ENCODE assay signal across 8 cellular contexts in the genomic region with DNA sequence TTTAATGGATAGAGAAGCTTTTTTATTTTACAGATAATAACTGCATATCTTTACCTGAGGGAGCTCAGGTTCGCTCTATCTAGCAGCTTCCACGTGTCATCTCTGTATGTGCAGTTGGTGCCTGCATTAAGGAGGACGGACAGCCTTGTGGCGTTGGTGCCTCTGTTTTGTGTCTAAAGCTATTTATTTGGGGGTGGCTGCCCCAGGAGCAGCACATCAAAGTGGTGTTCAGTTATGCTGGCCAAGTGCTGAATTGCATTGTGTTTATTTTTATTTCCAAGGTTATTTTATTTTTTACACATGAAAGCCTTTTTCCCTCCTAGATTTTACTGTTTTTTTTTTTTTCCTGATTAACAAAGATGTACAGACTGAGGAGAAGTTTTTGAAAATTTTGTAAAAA. TPM values are rescaled to one million over a fixed set of nuclear protein-coding genes. Genes with fewer than 3 reads are reported as not detected.
DNase-seq lines count a peak whose midpoint lies in the region; ATAC-seq and TF ChIP-seq lines count a peak whose summit lies in the region.

No MANE protein-coding gene starts in this region.

- peak overlapping the region; percentile 96 for H3K27ac Mint-ChIP-seq in activated CD8-positive, alpha-beta T cell treated with anti-CD3 and anti-CD28 coated beads for 36 hours

- TF ChIP-seq CTCF in heart left ventricle (IDR thresholded peaks at IDR 0.05) = no peak
- no peak for TF ChIP-seq CTCF in activated CD8-positive, alpha-beta T cell treated with anti-CD3 and anti-CD28 coated beads for 36 hours (IDR thresholded peaks at IDR 0.05)
- no peak for TF ChIP-seq CTCF in lung (IDR thresholded peaks at IDR 0.05; ENCODE audit: control extremely low read depth, extremely low read depth)
- no peak for TF ChIP-seq CTCF in upper lobe of right lung (IDR thresholded peaks at IDR 0.05)

- peaks cover 5% of the 10 kb centered on the region for H3K36me3 Mint-ChIP-seq in activated CD8-positive, alpha-beta T cell treated with anti-CD3 and anti-CD28 coated beads for 36 hours (ENCODE audit: low read depth)

- H3K4me1 ChIP-seq in heart left ventricle (peaks cover 18 to 100% (median 96%) of the 10 kb centered on the region in 12 donors), lung (ENCODE audit: control insufficient read depth in 2 of 2, insufficient read depth in 2 of 2, low read length in 2 of 2) (peaks cover 40 to 79% of the 10 kb centered on the region in 2 donors), upper lobe of right lung (peaks cover 93% of the 10 kb centered on the region)

- no peaks in the 10 kb centered on the region for H3K27me3 Mint-ChIP-seq in activated CD8-positive, alpha-beta T cell treated with anti-CD3 and anti-CD28 coated beads for 36 hours

- intact Hi-C loops in heart left ventricle (cut with DNase I) = loop anchor here in 5 of 10 donors (5.0 kb wide), 1 partner anchor 58 kb away; the partner anchor contains the start of gene RASSF3 (in 5 of the 5)
- intact Hi-C loops in left ventricle myocardium superior (cut with micrococcal nuclease) = loop anchor here (10.0 kb wide), 1 partner anchor 55 kb away; the partner anchor contains the start of gene RASSF3
- intact Hi-C loops in activated CD8-positive, alpha-beta T cell treated with anti-CD3 and anti-CD28 coated beads for 36 hours (cut with micrococcal nuclease) = no loop called here
- intact Hi-C loops in upper lobe of right lung (cut with DNase I) = no loop called here

- peak overlapping the region in 10 of 12 donors; percentile 55 to 89 (median 78) for H3K27ac ChIP-seq in heart left ventricle
- H3K27ac ChIP-seq in lung (ENCODE audit: low read depth in 1 of 2, low read length in 1 of 2) = peak overlapping the region; percentile 55 to 72
- peak overlapping the region; percentile 51 for H3K27ac ChIP-seq in upper lobe of right lung

- no peaks in the 10 kb centered on the region for H3K9me3 ChIP-seq in heart left ventricle
- H3K9me3 ChIP-seq in lung (ENCODE audit: control insufficient read depth in 2 of 2, insufficient read depth in 1 of 2, low read length in 1 of 2) = no peaks in the 10 kb centered on the region
- no peaks in the 10 kb centered on the region for H3K9me3 ChIP-seq in upper lobe of right lung

- peaks cover 91% of the 10 kb centered on the region for H3K4me1 Mint-ChIP-seq in activated CD8-positive, alpha-beta T cell treated with anti-CD3 and anti-CD28 coated beads for 36 hours (ENCODE audit: low read depth)

- no peaks in the 10 kb centered on the region for H3K27me3 ChIP-seq in heart left ventricle
- no peaks in the 10 kb centered on the region for H3K27me3 ChIP-seq in lung (ENCODE audit: control insufficient read depth, insufficient read depth)
- no peaks in the 10 kb centered on the region for H3K27me3 ChIP-seq in upper lobe of right lung

- POLR2A ChIA-PET in activated CD8-positive, alpha-beta T cell treated with anti-CD3 and anti-CD28 coated beads for 36 hours (lab: Charles Lee) = interaction anchor here (0.6 to 3.6 kb wide), 12 partner anchors 9 to 89 kb away, joined by 3 to 32 read pairs (median 4); partner anchors contain the start of gene RASSF3

- WGBS in heart left ventricle, 4 donors = 26 to 44% (median 34%) methylated on average over 4 of the region's 4 CpGs
- WGBS in lung, 2 donors = 27 to 36% methylated on average over 4 of the region's 4 CpGs

- DNase-seq in heart left ventricle (no peak), left ventricle myocardium superior (no peak), lung (ENCODE audit: low spot score) (no peak), upper lobe of right lung (no peak), NCI-H2227 (lab: John Stamatoyannopoulos, UW; ENCODE audit: unreplicated experiment) (no peak)
- peak; percentile 33 for DNase-seq in activated CD8-positive, alpha-beta T cell treated with anti-CD3 and anti-CD28 coated beads for 36 hours
- DNase-seq in activated CD4-positive, alpha-beta T cell treated with anti-CD3 and anti-CD28 coated beads for 1 hour = no peak

- no peaks in the 10 kb centered on the region for H3K36me3 ChIP-seq in heart left ventricle
- no peaks in the 10 kb centered on the region for H3K36me3 ChIP-seq in lung (ENCODE audit: control insufficient read depth in 2 of 2, insufficient read depth in 2 of 2, low read length in 2 of 2)
- H3K36me3 ChIP-seq in upper lobe of right lung = no peaks in the 10 kb centered on the region

- no peak for ATAC-seq in heart left ventricle
- no peak for ATAC-seq in left ventricle myocardium superior
- ATAC-seq in activated CD8-positive, alpha-beta T cell treated with anti-CD3 and anti-CD28 coated beads for 36 hours = no peak
- no peak for ATAC-seq in lung (ENCODE audit: insufficient read depth, low FRiP score)
- ATAC-seq in upper lobe of right lung = no peak
- ATAC-seq in HG03025 (IDR thresholded peaks at IDR 0.05; ENCODE audit: low FRiP score, unreplicated experiment) = no peak

- no peaks in the 10 kb centered on the region for H3K9me3 Mint-ChIP-seq in activated CD8-positive, alpha-beta T cell treated with anti-CD3 and anti-CD28 coated beads for 36 hours

- TF ChIP-seq POLR2A in heart left ventricle (IDR thresholded peaks at IDR 0.05) = no peak

- H3K4me3 ChIP-seq in heart left ventricle (peak overlapping the region in 5 of 12 donors; percentile 0 to 25 (median 4)), lung (no peak overlapping the region), upper lobe of right lung (peak overlapping the region; percentile 27)

- CTCF ChIA-PET in activated CD8-positive, alpha-beta T cell treated with anti-CD3 and anti-CD28 coated beads for 36 hours (lab: Charles Lee) = interaction anchor here (1.0 to 2.1 kb wide), 6 partner anchors 9 to 61 kb away, joined by 4 to 13 read pairs (median 6); no protein-coding TSS in a partner anchor

- H3K4me3 Mint-ChIP-seq in activated CD8-positive, alpha-beta T cell treated with anti-CD3 and anti-CD28 coated beads for 36 hours = peak overlapping the region; percentile 82

RNA-seq across cellular contexts. Expression of gene RASSF3, which starts 59.7 kb away (rescaled TPM):
- total RNA-seq in heart left ventricle = 100 to 1,000 TPM in 4 of 9 donors, 10 to 100 TPM in 5; 59.7 to 116 (median 93.4) TPM
- polyA plus RNA-seq in heart left ventricle = 10 to 100 TPM; 32.8 to 55.4 TPM
- total RNA-seq in left ventricle myocardium superior = 143 TPM
- total RNA-seq in activated CD8-positive, alpha-beta T cell treated with anti-CD3 and anti-CD28 coated beads for 36 hours = 10 to 100 TPM; 40.4 to 41.6 TPM
- total RNA-seq in lung = 10 to 100 TPM; 31.5 to 60.9 TPM
- 10 to 100 TPM; 26.7 to 35.4 TPM for polyA plus RNA-seq in lung
- total RNA-seq in upper lobe of right lung = 96.5 TPM
